Comparison of ENCODE assay signal across 1 cellular context in the genomic region with DNA sequence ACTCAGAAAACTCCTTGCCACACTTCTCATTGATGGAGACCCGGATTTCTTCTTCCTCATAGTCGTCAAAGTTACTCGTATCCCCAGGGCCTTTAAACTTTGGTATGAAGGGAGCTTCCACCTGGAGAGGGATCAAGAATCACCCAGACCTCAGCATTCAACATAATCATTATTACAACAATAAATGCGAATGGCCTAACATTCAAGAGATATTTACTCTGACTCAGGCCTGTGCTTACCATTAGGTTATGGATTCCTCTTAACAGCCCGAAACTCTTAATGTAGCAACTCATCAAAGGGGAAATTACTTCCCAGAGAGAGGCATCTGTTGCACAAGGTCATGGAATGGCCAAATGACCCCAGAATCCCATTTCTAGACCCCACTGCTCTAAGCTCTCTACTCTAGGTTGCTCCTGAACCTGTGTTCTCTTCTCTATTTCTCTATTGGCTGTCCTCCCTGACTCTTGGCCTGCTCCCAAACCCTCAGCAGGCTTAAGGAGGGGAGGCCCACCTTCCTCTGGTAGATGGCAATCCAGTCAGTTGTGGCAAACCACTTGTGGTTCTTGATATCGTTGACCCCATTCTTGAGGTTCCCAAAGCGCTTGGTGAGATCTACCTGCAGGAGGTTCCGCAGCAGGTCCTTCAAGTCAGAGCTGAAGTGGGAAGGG.
TF ChIP-seq lines count a peak whose summit lies in the region.

No MANE protein-coding gene starts in this region.

TF ChIP-seq in SK-N-SH, 30 proteins besides CTCF, POLR2A, EP300 and RAD21 (continued from another document):
- TF ChIP-seq, protein P1, sequence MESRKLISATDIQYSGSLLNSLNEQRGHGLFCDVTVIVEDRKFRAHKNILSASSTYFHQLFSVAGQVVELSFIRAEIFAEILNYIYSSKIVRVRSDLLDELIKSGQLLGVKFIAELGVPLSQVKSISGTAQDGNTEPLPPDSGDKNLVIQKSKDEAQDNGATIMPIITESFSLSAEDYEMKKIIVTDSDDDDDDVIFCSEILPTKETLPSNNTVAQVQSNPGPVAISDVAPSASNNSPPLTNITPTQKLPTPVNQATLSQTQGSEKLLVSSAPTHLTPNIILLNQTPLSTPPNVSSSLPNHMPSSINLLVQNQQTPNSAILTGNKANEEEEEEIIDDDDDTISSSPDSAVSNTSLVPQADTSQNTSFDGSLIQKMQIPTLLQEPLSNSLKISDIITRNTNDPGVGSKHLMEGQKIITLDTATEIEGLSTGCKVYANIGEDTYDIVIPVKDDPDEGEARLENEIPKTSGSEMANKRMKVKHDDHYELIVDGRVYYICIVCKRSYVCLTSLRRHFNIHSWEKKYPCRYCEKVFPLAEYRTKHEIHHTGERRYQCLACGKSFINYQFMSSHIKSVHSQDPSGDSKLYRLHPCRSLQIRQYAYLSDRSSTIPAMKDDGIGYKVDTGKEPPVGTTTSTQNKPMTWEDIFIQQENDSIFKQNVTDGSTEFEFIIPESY (IDR thresholded peaks at IDR 0.05; ENCODE audit: borderline replicate concordance, low read depth): no peak
- TF ChIP-seq NRF1 (IDR thresholded peaks at IDR 0.05; ENCODE audit: low read depth, low read length): no peak
